Comparison of ENCODE assay signal across 12 cellular contexts in genomic region chrX:78658851-78659744, GRCh38. TPM values are rescaled to one million over a fixed set of nuclear protein-coding genes. Genes with fewer than 3 reads are reported as not detected.
A peak's percentile ranks its signal among the peaks of the same experiment; 100 is the strongest.
DNase-seq lines count a peak whose midpoint lies in the region; ATAC-seq lines count a peak whose summit lies in the region.
"Had no signal": no experiment of that assay in that cellular context is flagged by ENCODE, and none has a peak within 500 bp of the region (broad histone marks: within the 10 kb centered on the region; RNA-seq: fewer than 3 reads in every experiment).

TSS of gene RTL3 (minus strand) at chrX:78659328. CDS start at chrX:78658420, 908 bp downstream.

- ATAC-seq in HG03135 (IDR thresholded peaks at IDR 0.05; ENCODE audit: unreplicated experiment) = no peak

- DNase-seq in Ammon's horn (ENCODE audit: low spot score) (peak; percentile 6), H4 (ENCODE audit: low spot score) (peak; percentile 24), amniotic epithelial cell (ENCODE audit: low read depth) (peak; percentile 70), iris pigment epithelial cell (ENCODE audit: low read depth) (peak; percentile 85), NAMALWA (ENCODE audit: low spot score) (no peak), NCI-H2196 treated with DMSO at 0.1 percent for 48 hours (lab: John Stamatoyannopoulos, UW; ENCODE audit: unreplicated experiment) (no peak), SW480 (ENCODE audit: low spot score) (no peak)
- DNase-seq: islet precursor cell, NCI-H69 had no signal

RNA-seq across cellular contexts. Expression of gene RTL3, which starts in this region (rescaled TPM):
- total RNA-seq in H4 (2014; rRNA removed; shearing (Covaris generic)) = not detected in 2 replicates
- total RNA-seq: cardiac muscle cell, Daoy had no signal

Comparison
In these comparisons a context has a peak if more than half of its experiments do, and no peak if none do; other contexts are left out.
1. Peak in DNase-seq in H4; RNA of the gene not detected or under 1 TPM.
2. DNase-seq: peak in Ammon's horn (single experiment), amniotic epithelial cell (single experiment) and iris pigment epithelial cell (single experiment); none in NAMALWA (single experiment), NCI-H2196 treated with DMSO at 0.1 percent for 48 hours (single experiment) and SW480 (single experiment).